2 cellular contexts compared by ENCODE assay signal in genomic region chr10:78044179-78044578, GRCh38.
A peak's percentile ranks its signal among the peaks of the same experiment; 100 is the strongest.
TF ChIP-seq lines count a peak whose summit lies in the region.

No MANE protein-coding gene starts in this region.

TF ChIP-seq in SK-N-SH, 30 proteins besides CTCF, POLR2A, EP300 and RAD21:
- TF ChIP-seq YY1 (IDR thresholded peaks at IDR 0.05; ENCODE audit: low read depth), result no peak
- TF ChIP-seq REST (IDR thresholded peaks at IDR 0.05; ENCODE audit: low read depth, low read length), result no peak
- no peak for TF ChIP-seq NRF1 (IDR thresholded peaks at IDR 0.05; ENCODE audit: low read depth, low read length)
- no peak for TF ChIP-seq RFX5 (IDR thresholded peaks at IDR 0.05; ENCODE audit: low read length)
- TF ChIP-seq USF2 (IDR thresholded peaks at IDR 0.05; ENCODE audit: borderline replicate concordance, low read depth, low read length), result no peak
- no peak for TF ChIP-seq SMC3 (IDR thresholded peaks at IDR 0.05; ENCODE audit: low read depth, low read length)
- TF ChIP-seq SIN3A (IDR thresholded peaks at IDR 0.05; ENCODE audit: borderline replicate concordance, low read depth, low read length), result no peak
- TF ChIP-seq MEF2A (IDR thresholded peaks at IDR 0.05; ENCODE audit: borderline replicate concordance, low read depth), result no peak
- no peak for TF ChIP-seq MAX (IDR thresholded peaks at IDR 0.05; ENCODE audit: low read depth)

TF ChIP-seq in H1, 55 proteins besides CTCF, POLR2A, EP300 and RAD21:
- no peak for TF ChIP-seq NRF1 (IDR thresholded peaks at IDR 0.05; ENCODE audit: low read depth, low read length)
- TF ChIP-seq POLR2AphosphoS5 (IDR thresholded peaks at IDR 0.05; ENCODE audit: low read depth, low read length), result 0 out of 2 replicates have a peak, but pooled peaks have one; percentile 42
TF ChIP-seq in H1: peak in this region for 1.
